ENCODE assay signal across 8 cellular contexts in genomic region chr12:106139422-106140141, GRCh38. TPM values are rescaled to one million over a fixed set of nuclear protein-coding genes. Genes with fewer than 3 reads are reported as not detected.
DNase-seq lines count a peak whose midpoint lies in the region; ATAC-seq, FAIRE-seq and TF ChIP-seq lines count a peak whose summit lies in the region.

No MANE protein-coding gene starts in this region.

- H3K4me2 ChIP-seq in OCI-LY3 (ENCODE audit: low read length), result peak overlapping the region; percentile 47

- H3K9me3 ChIP-seq in OCI-LY3 (ENCODE audit: insufficient read depth, low read length), result no peaks in the 10 kb centered on the region
- H3K9me3 ChIP-seq in colonic mucosa, result no peaks in the 10 kb centered on the region

- H3K27me3 ChIP-seq in OCI-LY3 (ENCODE audit: low read depth, low read length) (no peaks in the 10 kb centered on the region), colonic mucosa (peaks cover 11% of the 10 kb centered on the region)

- H4K20me1 ChIP-seq in OCI-LY3 (ENCODE audit: insufficient read depth, low read length), result no peaks in the 10 kb centered on the region

- TF ChIP-seq CTCF in OCI-LY3 (IDR thresholded peaks at IDR 0.05; ENCODE audit: low read depth, low read length), result no peak
- TF ChIP-seq CTCF in colonic mucosa (IDR thresholded peaks at IDR 0.05), result no peak

- H3K27ac ChIP-seq in OCI-LY3 (ENCODE audit: low read length) (no peak overlapping the region), colonic mucosa (peak overlapping the region; percentile 68)

- intact Hi-C loops in colonic mucosa (cut with DNase I) (loop anchor here (5.0 kb wide), 3 partner anchors 107 to 717 kb away; no protein-coding TSS in a partner anchor), left colon (cut with DNase I, micrococcal nuclease) (loop anchor here in 1 of 2 donors (5.0 kb wide), 1 partner anchor 432 kb away; no protein-coding TSS in a partner anchor)

- H2AFZ ChIP-seq in OCI-LY3 (ENCODE audit: low read depth, low read length), result no peak overlapping the region

- no peak for FAIRE-seq in H54 (lab: Jason Lieb, UNC)

- H3K4me1 ChIP-seq in OCI-LY3 (ENCODE audit: low read length), result peaks cover 26% of the 10 kb centered on the region
- H3K4me1 ChIP-seq in colonic mucosa, result no peaks in the 10 kb centered on the region

- peak overlapping the region; percentile 69 for H3K4me3 ChIP-seq in OCI-LY3 (ENCODE audit: low read length)
- peak overlapping the region; percentile 62 for H3K4me3 ChIP-seq in colonic mucosa

- H3K36me3 ChIP-seq in OCI-LY3 (replicated peaks; ENCODE audit: low read depth, low read length) (no peaks in the 10 kb centered on the region), colonic mucosa (no peaks in the 10 kb centered on the region)

- peak; percentile 37; the same call in 1 of the 2 replicates for TF ChIP-seq POLR2A in H54 (IDR thresholded peaks at IDR 0.05; ENCODE audit: low read depth, low read length)

- ATAC-seq in left colon, result peak; percentile 88
- ATAC-seq in HG02840 (IDR thresholded peaks at IDR 0.05; ENCODE audit: low FRiP score, unreplicated experiment), result no peak

- DNase-seq in AG08395 (ENCODE audit: low spot score), result peak; percentile 80
- peak; percentile 83 for DNase-seq in H54 (ENCODE audit: insufficient read length, low spot score)
- DNase-seq in colonic mucosa, result peak; percentile 81
- DNase-seq in left colon, result peak; percentile 74 to 81
- peak; percentile 13 for DNase-seq in stimulated activated CD4-positive, alpha-beta T cell treated with anti-CD3 and anti-CD28 coated beads, Interleukin-1b, Interleukin-23, amount 100 ng/mL, for 48 hours
- no peak for DNase-seq in OCI-M1 (lab: John Stamatoyannopoulos, UW)

- no peaks in the 10 kb centered on the region for H3K79me2 ChIP-seq in OCI-LY3 (ENCODE audit: low read length)

- H3K9ac ChIP-seq in OCI-LY3 (ENCODE audit: low read length) (peak overlapping the region; percentile 49), colonic mucosa (ENCODE audit: low read depth in 2 of 2, low read length in 2 of 2) (peak overlapping the region in 1 of 2 donors; percentile 82)

RNA-seq across cellular contexts. Expression of gene NUAK1, which starts 0.8 kb away (rescaled TPM):
- 1 to 10 TPM; 2.2 to 3.7 TPM for total RNA-seq in colonic mucosa
- total RNA-seq in left colon, result 1 to 10 TPM; 3.8 to 4.2 TPM
